In the genomic region with DNA sequence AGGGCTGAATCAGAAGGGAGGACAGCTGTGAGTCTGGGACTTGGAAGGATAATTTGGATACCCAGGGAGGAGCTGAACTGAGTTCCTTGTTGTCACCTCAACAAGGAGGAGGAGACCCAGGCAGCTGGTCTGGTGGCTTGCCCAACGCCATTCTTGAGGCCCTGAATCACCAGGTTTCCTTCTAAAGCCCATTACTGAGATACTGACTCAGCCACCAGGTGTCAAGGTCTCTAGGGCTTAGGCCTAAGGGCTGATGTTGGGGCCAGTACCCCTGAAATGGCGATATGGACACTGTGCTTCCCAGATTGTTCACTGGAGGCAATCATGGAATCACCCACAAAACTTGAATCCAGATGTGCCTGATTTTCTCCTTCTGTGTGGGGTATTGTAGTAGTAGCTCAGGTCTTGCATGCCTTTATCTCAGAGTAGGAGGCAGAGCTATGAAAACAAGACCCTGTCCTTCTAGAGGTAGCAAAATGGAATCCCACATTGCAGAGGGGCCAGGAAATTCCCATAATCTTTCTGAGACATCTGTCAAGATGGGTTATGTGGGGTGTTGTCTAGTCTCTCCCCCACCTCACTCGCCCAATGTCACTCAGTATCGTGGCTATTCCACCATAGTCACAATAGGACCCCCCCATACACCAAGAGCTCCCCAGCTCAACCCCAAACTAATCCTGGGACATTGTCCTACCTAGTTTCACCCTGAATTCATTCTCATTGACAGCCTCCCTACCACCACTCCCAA, we compare ENCODE assay signal across 1 cellular context.
A peak's percentile ranks its signal among the peaks of the same experiment; 100 is the strongest.
TF ChIP-seq lines count a peak whose summit lies in the region.

No MANE protein-coding gene starts in this region.

TF ChIP-seq in A549, 52 proteins besides CTCF, POLR2A, EP300 and RAD21:
- TF ChIP-seq JUN (IDR thresholded peaks at IDR 0.05) (no peak), MAFK (IDR thresholded peaks at IDR 0.05; ENCODE audit: partially characterized antibody) (peak; percentile 75), FOSL2 (IDR thresholded peaks at IDR 0.05) (no peak), FOSL2 (CRISPR knock-in tag; IDR thresholded peaks at IDR 0.05) (0 out of 2 replicates have a peak, but pooled peaks have one; percentile 21)
